ENCODE assay signal across 9 cellular contexts in the genomic region with DNA sequence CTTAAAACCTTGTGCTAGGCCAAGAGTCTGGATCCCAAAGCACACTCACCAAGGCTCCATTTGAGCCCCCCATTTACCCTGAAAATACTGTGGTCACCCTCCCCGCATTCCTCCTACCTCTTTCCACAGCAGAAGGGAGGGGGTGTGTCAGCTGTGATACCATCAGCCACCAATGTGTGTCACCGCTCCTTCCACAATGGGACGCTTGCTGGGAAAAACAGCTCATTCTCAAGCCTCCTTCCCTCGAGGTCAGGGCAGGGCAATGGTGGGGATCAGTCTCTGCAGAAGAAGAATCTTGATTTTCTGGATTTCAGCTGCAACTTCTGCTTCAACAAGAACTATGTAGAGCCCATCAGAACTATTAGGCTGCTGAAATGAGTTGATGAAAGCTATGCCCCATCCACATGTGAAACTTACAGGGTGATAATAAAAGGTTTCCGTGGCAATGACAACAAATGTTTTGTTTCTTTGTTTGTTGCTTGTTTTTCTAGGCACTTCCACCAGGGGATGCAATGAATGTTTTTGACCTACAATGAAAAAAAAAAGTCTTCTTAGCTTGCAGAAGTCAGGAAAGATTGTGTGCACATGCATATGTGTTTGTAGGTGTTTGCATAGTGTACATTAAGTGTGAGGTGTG. TPM values are rescaled to one million over a fixed set of nuclear protein-coding genes. Genes with fewer than 3 reads are reported as not detected.
DNase-seq lines count a peak whose midpoint lies in the region; ATAC-seq, FAIRE-seq and TF ChIP-seq lines count a peak whose summit lies in the region.
"Had no signal": no experiment of that assay in that cellular context is flagged by ENCODE, and none has a peak within 500 bp of the region (broad histone marks: within the 10 kb centered on the region; RNA-seq: fewer than 3 reads in every experiment).

No MANE protein-coding gene starts in this region.

- ATAC-seq in GM12878 (0 out of 3 replicates have a peak, but pooled peaks have one; percentile 31), mucosa of descending colon (peak; percentile 55)

- no peak overlapping the region for H2AFZ ChIP-seq in GM12878 (ENCODE audit: control insufficient read depth, low read depth, low read length)
- H2AFZ ChIP-seq in smooth muscle cell (ENCODE audit: low read depth), result no peak overlapping the region

- H3F3A ChIP-seq in smooth muscle cell (ENCODE audit: low read depth), result no peaks in the 10 kb centered on the region

- H3K4me2 ChIP-seq in GM12878 (ENCODE audit: control insufficient read depth, insufficient read depth) (no peak overlapping the region), smooth muscle cell (no peak overlapping the region)

- H3K27ac ChIP-seq in GM12878 (ENCODE audit: control insufficient read depth, insufficient read depth), result no peak overlapping the region
- H3K27ac ChIP-seq in smooth muscle cell (ENCODE audit: low read depth), result no peak overlapping the region
- H3K27ac ChIP-seq: vagina had no signal

- no peak for FAIRE-seq in GM12878 (lab: Jason Lieb, UNC)

- H3K9me3 ChIP-seq in GM12878 (replicated peaks; ENCODE audit: control insufficient read depth, insufficient read depth, low read length) (no peaks in the 10 kb centered on the region), mucosa of descending colon (no peaks in the 10 kb centered on the region), smooth muscle cell (replicated peaks; ENCODE audit: low read depth) (no peaks in the 10 kb centered on the region)
- H3K9me3 ChIP-seq: vagina had no signal

- H3K36me3 ChIP-seq in GM12878 (ENCODE audit: control insufficient read depth in 2 of 2, insufficient read depth in 2 of 2, low read length in 1 of 2) (no peaks in the 10 kb centered on the region), mucosa of descending colon (ENCODE audit: low read depth) (no peaks in the 10 kb centered on the region), smooth muscle cell (ENCODE audit: low read depth) (no peaks in the 10 kb centered on the region)
- H3K36me3 ChIP-seq: vagina had no signal

- H3K79me2 ChIP-seq in GM12878 (ENCODE audit: control insufficient read depth, insufficient read depth, low read length) (no peaks in the 10 kb centered on the region), smooth muscle cell (ENCODE audit: low read depth) (no peaks in the 10 kb centered on the region)

- TF ChIP-seq RAD21 in GM12878 (IDR thresholded peaks at IDR 0.05; ENCODE audit: insufficient read depth, low read depth, low read length), result no peak

- TF ChIP-seq CTCF in GM12878 (IDR thresholded peaks at IDR 0.05 in 2 of 3, conservative IDR thresholded peaks at IDR 0.05 in 1 of 3; ENCODE audit: control insufficient read depth in 2 of 3, extremely low read depth in 1 of 3, insufficient read depth in 1 of 3, low read depth in 3 of 3, low read length in 3 of 3) (peak in 2 of 3 experiments; percentile 20 to 32; a peak in 2 of 6 replicates), mucosa of descending colon (IDR thresholded peaks at IDR 0.05) (no peak), smooth muscle cell (IDR thresholded peaks at IDR 0.05; ENCODE audit: borderline replicate concordance, insufficient read depth, poor library complexity, severe bottlenecking) (no peak)

- no peak overlapping the region for H3K9ac ChIP-seq in GM12878 (ENCODE audit: control insufficient read depth, insufficient read depth, low read length)
- no peak overlapping the region for H3K9ac ChIP-seq in smooth muscle cell (ENCODE audit: low read depth)

- H3K27me3 ChIP-seq in GM12878 (replicated peaks in 1 of 2; ENCODE audit: control insufficient read depth in 2 of 2, insufficient read depth in 2 of 2, low read length in 1 of 2) (no peaks in the 10 kb centered on the region), smooth muscle cell (ENCODE audit: low read depth) (no peaks in the 10 kb centered on the region)
- H3K27me3 ChIP-seq: vagina had no signal

- RAD21 ChIA-PET in GM12878 (lab: Charles Lee; ENCODE audit: unreplicated experiment), result no interaction called here

- SMC1A ChIA-PET in GM12878 (lab: Charles Lee; ENCODE audit: uncharacterized antibody, unreplicated experiment), result interaction anchor here (1.1 kb wide), 1 partner anchor 38 kb away, joined by 4 read pairs; no protein-coding TSS in a partner anchor

- H3K4me3 ChIP-seq in GM12878 (no peak overlapping the region), mucosa of descending colon (no peak overlapping the region), smooth muscle cell (no peak overlapping the region)
- H3K4me3 ChIP-seq: vagina had no signal

- H3K4me1 ChIP-seq in GM12878 (ENCODE audit: control insufficient read depth, insufficient read depth, low read length) (no peaks in the 10 kb centered on the region), mucosa of descending colon (ENCODE audit: low read depth) (no peaks in the 10 kb centered on the region), smooth muscle cell (ENCODE audit: low read depth) (peaks cover 3% of the 10 kb centered on the region)
- H3K4me1 ChIP-seq: vagina had no signal

- in situ Hi-C loops in GM12878 (cut with MboI), result no loop called here

- POLR2A ChIA-PET in GM12878 (lab: Charles Lee), result no interaction called here

- TF ChIP-seq POLR2A in GM12878 (IDR thresholded peaks at IDR 0.05; ENCODE audit: low read depth, low read length), result no peak

- WGBS in GM12878 (ENCODE audit: insufficient coverage, insufficient replicate concordance, low lambda C conversion rate, missing lambda C conversion rate), result 1% methylated on average over 5 of the region's 5 CpGs
- WGBS in smooth muscle cell (ENCODE audit: low lambda C conversion rate), result 28% methylated on average over 5 of the region's 5 CpGs

- DNase-seq in DMS114 treated with DMSO at 0.1 percent for 48 hours (lab: John Stamatoyannopoulos, UW; ENCODE audit: unreplicated experiment), result peak; percentile 37
- DNase-seq in HK-2 (ENCODE audit: unreplicated experiment), result peak; percentile 24
- DNase-seq in GM12878 (ENCODE audit: low read depth, low spot score), result no peak
- peak in 1 of 3 donors; percentile 23 for DNase-seq in mucosa of descending colon
- no peak for DNase-seq in NCI-H446 (lab: John Stamatoyannopoulos, UW)
- DNase-seq in NCI-H187 treated with DMSO at 0.1 percent for 48 hours (lab: John Stamatoyannopoulos, UW), result no peak
- no peak for DNase-seq in DMS153 treated with DMSO at 0.1 percent for 48 hours (lab: John Stamatoyannopoulos, UW; ENCODE audit: unreplicated experiment)
- no peak for DNase-seq in smooth muscle cell (lab: John Stamatoyannopoulos, UW; ENCODE audit: unreplicated experiment)

- intact Hi-C loops in GM12878 (cut with micrococcal nuclease; ENCODE audit: unreplicated experiment) (no loop called here), mucosa of descending colon (cut with DNase I, micrococcal nuclease) (no loop called here)

- H4K20me1 ChIP-seq in GM12878 (ENCODE audit: control insufficient read depth, insufficient read depth) (no peaks in the 10 kb centered on the region), smooth muscle cell (ENCODE audit: low read depth) (no peaks in the 10 kb centered on the region)

- no peak for TF ChIP-seq EP300 in GM12878 (IDR thresholded peaks at IDR 0.05; ENCODE audit: borderline replicate concordance in 1 of 2, control insufficient read depth in 1 of 2, low read depth in 2 of 2, low read length in 2 of 2)

- CTCF ChIA-PET in GM12878 (lab: Yijun Ruan, JAX), result interaction anchor here (0.6 to 1.3 kb wide), 3 partner anchors 31 to 39 kb away, joined by 3 read pairs; no protein-coding TSS in a partner anchor

- no TSS peak for BruUV-seq in GM12878 (replicated peaks; lab: Mats Ljungman, UMichigan)

TF ChIP-seq in GM12878, 131 proteins besides CTCF, POLR2A, EP300 and RAD21:
- TF ChIP-seq CREB1 (IDR thresholded peaks at IDR 0.05; ENCODE audit: low read depth), result no peak
- no peak for TF ChIP-seq HCFC1 (IDR thresholded peaks at IDR 0.05; ENCODE audit: low read length)
- no peak for TF ChIP-seq MTA3 (IDR thresholded peaks at IDR 0.05; ENCODE audit: borderline replicate concordance, low read length)
- TF ChIP-seq TAF1 (IDR thresholded peaks at IDR 0.05; ENCODE audit: borderline replicate concordance, low read depth, low read length), result no peak

RNA-seq across cellular contexts. Expression of a gene that starts 26.4 kb away (rescaled TPM):
- total RNA-seq in GM12878 (2013; cell fraction: nucleolus; rRNA removed), result 66.7 and 70.4 TPM in 2 replicates
- total RNA-seq in GM12878 (2014; rRNA removed) (9.4 and 10.6 TPM in 2 replicates), GM12878 (2014; rRNA removed; fragmentation: Illumina TruSeq; extraction: Trizol) (10.2 and 11.6 TPM in 2 replicates), GM12878 (2021) (16.5 and 17.4 TPM in 2 replicates), mucosa of descending colon (10 to 100 TPM; 18.4 to 29.5 (median 21.6) TPM), smooth muscle cell (8.0 and 10.4 TPM in 2 replicates)
- polyA plus RNA-seq in GM12878 (2011; ENCODE audit: low read depth), result 6.6 TPM
- polyA plus RNA-seq in GM12878 (2011; rRNA removed) (18.4 and 21.5 TPM in 2 replicates), GM12878 (2014; fragmentation: Illumina TruSeq; extraction: Trizol) (15.8 and 18.8 TPM in 2 replicates), GM12878 (2014; fragmentation: Nextera tagmentation; extraction: Ambion mirVana) (1 to 10 TPM; 2.3 to 2.7 TPM), GM12878 (2014; rRNA removed) (10.0 and 10.3 TPM in 2 replicates), GM12878 (2016; fragmentation: Nextera tagmentation; extraction: Ambion mirVana) (10 to 100 TPM in 1 of 2 experiments, 1 to 10 TPM in 1; 8.3 to 10.0 TPM), smooth muscle cell (2.8 and 4.4 TPM in 2 replicates)
- 8.4 and 8.9 TPM in 2 replicates for polyA plus RNA-seq in GM12878 (2011; cell fraction: cytosol; rRNA removed)
- 21.7 and 21.9 TPM in 2 replicates for polyA plus RNA-seq in GM12878 (2011; cell fraction: nucleus; rRNA removed)
- 6.2 and 6.9 TPM in 2 replicates for polyA plus RNA-seq in GM12878 (2012)
- polyA minus RNA-seq in GM12878 (2011; rRNA and poly(A)+ RNA removed), result 21.8 and 37.4 TPM in 2 replicates
- 6.0 and 7.7 TPM in 2 replicates for polyA minus RNA-seq in GM12878 (2011; cell fraction: cytosol; rRNA and poly(A)+ RNA removed)
- polyA minus RNA-seq in GM12878 (2011; cell fraction: nucleus; rRNA and poly(A)+ RNA removed), result 16.9 and 25.1 TPM in 2 replicates

Comparison
In these comparisons a context has a peak if more than half of its experiments do, and no peak if none do; other contexts are left out.
1. DNase-seq: peak in DMS114 treated with DMSO at 0.1 percent for 48 hours (single experiment) and HK-2 (single experiment); none in GM12878 (single experiment), NCI-H446 (0 of 2), NCI-H187 treated with DMSO at 0.1 percent for 48 hours (single experiment), DMS153 treated with DMSO at 0.1 percent for 48 hours (single experiment) and smooth muscle cell (single experiment).
2. CTCF ChIP-seq: peak in GM12878 (2 of 3); none in mucosa of descending colon (single experiment) and smooth muscle cell (single experiment).